ENCODE assay signal across 31 cellular contexts in genomic region chr6:72203983-72204382, GRCh38.
"Had no signal": no experiment of that assay in that cellular context is flagged by ENCODE, and none has a peak within 500 bp of the region (broad histone marks: within the 10 kb centered on the region; RNA-seq: fewer than 3 reads in every experiment).

No MANE protein-coding gene starts in this region.

- H3K27me3 ChIP-seq: esophagus muscularis mucosa, gastrocnemius medialis, heart left ventricle had no signal

- H3K36me3 Mint-ChIP-seq: activated naive CD8-positive, alpha-beta T cell had no signal

- ATAC-seq: activated CD4-positive, CD25-positive, alpha-beta regulatory T cell treated with anti-CD3 and anti-CD28 coated beads, Interleukin-2, amount 50 U/mL, for 24 hours; activated CD8-positive, alpha-beta T cell treated with anti-CD3 and anti-CD28 coated beads for 36 hours; activated T-cell treated with anti-CD3 and anti-CD28 coated beads, Interleukin-2, amount 50 U/mL, for 4 hours; activated T-helper 17 cell treated with anti-CD3 and anti-CD28 coated beads, Interleukin-2, amount 50 U/mL, for 72 hours; effector memory CD8-positive, alpha-beta T cell; foreskin keratinocyte; gastrocnemius medialis; heart left ventricle had no signal

- H3K4me3 Mint-ChIP-seq: activated B cell treated with CpG ODN at 0.5 μM for 24 hours; activated CD8-positive, alpha-beta T cell treated with anti-CD3 and anti-CD28 coated beads for 36 hours; activated naive CD8-positive, alpha-beta T cell; activated T-cell treated with anti-CD3 and anti-CD28 coated beads, Interleukin-2, amount 50 U/mL, for 4 hours; activated T-helper 17 cell treated with anti-CD3 and anti-CD28 coated beads, Interleukin-2, amount 50 U/mL, for 72 hours; effector memory CD8-positive, alpha-beta T cell; T-helper 1 cell treated with Interleukin-12 subunit alpha and Interleukin-12 subunit beta and Interleukin-4 antibody, amounts not matched to agents 30 μg/mL and 1 μg/mL, for 36 hours had no signal

- H3K9me3 ChIP-seq: esophagus muscularis mucosa, gastrocnemius medialis, heart left ventricle had no signal

- H3K27me3 Mint-ChIP-seq: activated B cell treated with CpG ODN at 0.5 μM for 24 hours; activated CD8-positive, alpha-beta T cell treated with anti-CD3 and anti-CD28 coated beads for 36 hours; activated naive CD8-positive, alpha-beta T cell; activated T-helper 17 cell treated with anti-CD3 and anti-CD28 coated beads, Interleukin-2, amount 50 U/mL, for 72 hours; effector memory CD8-positive, alpha-beta T cell had no signal

- FAIRE-seq: astrocyte had no signal

- H3K9me3 Mint-ChIP-seq: activated B cell treated with CpG ODN at 0.5 μM for 24 hours; activated CD8-positive, alpha-beta T cell treated with anti-CD3 and anti-CD28 coated beads for 36 hours; activated T-cell treated with anti-CD3 and anti-CD28 coated beads, Interleukin-2, amount 50 U/mL, for 4 hours; T-helper 1 cell treated with Interleukin-12 subunit alpha and Interleukin-12 subunit beta and Interleukin-4 antibody, amounts not matched to agents 30 μg/mL and 1 μg/mL, for 36 hours had no signal

- DNase-seq: activated B cell treated with CpG ODN at 0.5 μM for 24 hours; activated CD4-positive, alpha-beta T cell treated with anti-CD3 and anti-CD28 coated beads for 48 hours; activated CD4-positive, alpha-beta T cell treated with anti-CD3 and anti-CD28 coated beads, Interleukin-2, amount 50 U/mL, for 1 hour; activated CD4-positive, alpha-beta T cell treated with anti-CD3 and anti-CD28 coated beads, Interleukin-2, amount 50 U/mL, for 48 hours; activated CD8-positive, alpha-beta memory T cell treated with anti-CD3 and anti-CD28 coated beads for 24 hours; activated CD8-positive, alpha-beta T cell treated with anti-CD3 and anti-CD28 coated beads for 36 hours; activated effector memory CD4-positive, alpha-beta T cell treated with Interleukin-2 at 50 U/mL for 16 hours; activated gamma-delta T cell treated with Interleukin-2 at 50 U/mL for 16 hours; activated naive CD4-positive, alpha-beta T cell treated with anti-CD3 and anti-CD28 coated beads, Interleukin-2, amount 50 U/mL, for 16 hours; activated naive CD4-positive, alpha-beta T cell treated with Interleukin-2 at 50 U/mL for 16 hours; activated T-cell treated with anti-CD3 and anti-CD28 coated beads, Interleukin-2, amount 50 U/mL, for 4 hours; amniotic stem cell; anterior cingulate cortex; caudate nucleus; cortex of kidney; dermis blood vessel endothelial cell; effector CD4-positive, alpha-beta T cell; effector memory CD8-positive, alpha-beta T cell; erythroblast; foreskin keratinocyte; gastrocnemius medialis; glutamatergic neuron; heart left ventricle; T1000; WERI-Rb-1 had no signal

- H3K4me1 ChIP-seq: esophagus muscularis mucosa, foreskin keratinocyte, gastrocnemius medialis, heart left ventricle had no signal

- H3K27ac ChIP-seq: esophagus muscularis mucosa, foreskin keratinocyte, gastrocnemius medialis, heart left ventricle, WERI-Rb-1 had no signal

- H3K4me3 ChIP-seq: esophagus muscularis mucosa, gastrocnemius medialis, heart left ventricle had no signal

- H3K27ac Mint-ChIP-seq: activated B cell treated with CpG ODN at 0.5 μM for 24 hours; activated CD8-positive, alpha-beta T cell treated with anti-CD3 and anti-CD28 coated beads for 36 hours; activated naive CD8-positive, alpha-beta T cell; activated T-helper 17 cell treated with anti-CD3 and anti-CD28 coated beads, Interleukin-2, amount 50 U/mL, for 72 hours; effector memory CD8-positive, alpha-beta T cell; T-helper 1 cell treated with Interleukin-12 subunit alpha and Interleukin-12 subunit beta and Interleukin-4 antibody, amounts not matched to agents 30 μg/mL and 1 μg/mL, for 36 hours had no signal

- H3K4me1 Mint-ChIP-seq: activated B cell treated with CpG ODN at 0.5 μM for 24 hours; activated T-helper 17 cell treated with anti-CD3 and anti-CD28 coated beads, Interleukin-2, amount 50 U/mL, for 72 hours had no signal

- H3K36me3 ChIP-seq: esophagus muscularis mucosa, gastrocnemius medialis, heart left ventricle, WERI-Rb-1 had no signal
